In the genomic region with DNA sequence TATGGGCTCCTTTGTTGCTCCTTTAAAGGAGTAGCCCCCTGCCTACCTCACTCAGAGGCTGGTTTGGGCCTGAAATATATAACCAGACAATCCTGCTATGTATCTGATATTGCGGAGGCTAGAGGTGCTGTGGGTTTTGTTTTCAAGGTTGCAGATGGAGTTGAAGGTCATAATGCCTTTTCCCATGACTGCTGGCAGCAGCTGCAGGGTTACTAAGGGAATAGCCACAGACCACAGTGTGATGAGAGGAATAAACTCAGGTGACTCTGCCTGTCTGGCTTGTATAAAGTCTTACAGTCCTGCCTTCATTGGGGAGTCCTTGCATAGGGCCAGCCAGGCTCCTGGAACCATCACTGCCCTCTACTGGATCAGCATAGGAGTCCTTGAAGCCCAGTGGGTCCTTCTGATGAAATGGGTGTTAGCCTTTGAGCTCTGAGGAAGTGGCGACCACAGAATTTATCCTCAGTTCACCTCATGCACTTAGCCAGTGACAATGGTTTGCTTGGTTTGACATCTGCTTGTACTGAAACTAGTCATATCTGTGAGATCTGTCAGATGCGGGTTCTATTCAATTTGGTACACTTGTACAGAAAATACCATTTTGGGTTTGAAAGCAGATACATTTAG, we compare ENCODE assay signal across 1 cellular context.
TF ChIP-seq lines count a peak whose summit lies in the region.

No MANE protein-coding gene starts in this region.

TF ChIP-seq in HepG2, 621 proteins besides CTCF, POLR2A, EP300 and RAD21 (continued from another document):
- TF ChIP-seq, protein P1, sequence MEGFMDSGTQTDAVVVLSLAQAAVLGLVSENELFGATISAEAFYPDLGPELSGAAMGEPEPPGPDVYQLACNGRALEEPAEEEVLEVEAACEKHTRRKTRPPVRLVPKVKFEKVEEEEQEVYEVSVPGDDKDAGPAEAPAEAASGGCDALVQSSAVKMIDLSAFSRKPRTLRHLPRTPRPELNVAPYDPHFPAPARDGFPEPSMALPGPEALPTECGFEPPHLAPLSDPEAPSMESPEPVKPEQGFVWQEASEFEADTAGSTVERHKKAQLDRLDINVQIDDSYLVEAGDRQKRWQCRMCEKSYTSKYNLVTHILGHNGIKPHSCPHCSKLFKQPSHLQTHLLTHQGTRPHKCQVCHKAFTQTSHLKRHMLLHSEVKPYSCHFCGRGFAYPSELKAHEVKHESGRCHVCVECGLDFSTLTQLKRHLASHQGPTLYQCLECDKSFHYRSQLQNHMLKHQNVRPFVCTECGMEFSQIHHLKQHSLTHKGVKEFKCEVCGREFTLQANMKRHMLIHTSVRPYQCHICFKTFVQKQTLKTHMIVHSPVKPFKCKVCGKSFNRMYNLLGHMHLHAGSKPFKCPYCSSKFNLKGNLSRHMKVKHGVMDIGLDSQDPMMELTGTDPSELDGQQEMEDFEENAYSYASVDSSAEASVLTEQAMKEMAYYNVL (CRISPR knock-in tag; IDR thresholded peaks at IDR 0.05; ENCODE audit: borderline replicate concordance), result no peak
- TF ChIP-seq NR2F2 (IDR thresholded peaks at IDR 0.05; ENCODE audit: borderline replicate concordance, low read depth) (no peak), HDAC1 (CRISPR knock-in tag; IDR thresholded peaks at IDR 0.05) (no peak)
TF ChIP-seq in HepG2: peak in this region for 3.
